Comparison of ENCODE assay signal across 9 cellular contexts in genomic region chr17:78139861-78140168, GRCh38. TPM values are rescaled to one million over a fixed set of nuclear protein-coding genes. Genes with fewer than 3 reads are reported as not detected.
DNase-seq lines count a peak whose midpoint lies in the region; ATAC-seq, FAIRE-seq and TF ChIP-seq lines count a peak whose summit lies in the region.
"Not testable (repeated sequence)": the region's sequence is repeated elsewhere in the genome, so short reads cannot be mapped to it uniquely, and the experiment has no call there.
"Had no signal": no experiment of that assay in that cellular context is flagged by ENCODE, and none has a peak within 500 bp of the region (broad histone marks: within the 10 kb centered on the region; RNA-seq: fewer than 3 reads in every experiment).

No MANE protein-coding gene starts in this region.

- not testable (repeated sequence) for H3K9me2 ChIP-seq in PC-9 (ENCODE audit: insufficient read depth)

- H3K4me2 ChIP-seq in PC-9, result peak overlapping the region; percentile 87
- H3K4me2 ChIP-seq in K562 (ENCODE audit: insufficient read depth, low read length), result peak overlapping the region; percentile 80

- H3K4me1 Mint-ChIP-seq in CD4-positive, CD25-positive, alpha-beta regulatory T cell, result peaks cover 0 to 80% (median 23%) of the 10 kb centered on the region in 4 donors
- peaks cover 71% of the 10 kb centered on the region for H3K4me1 Mint-ChIP-seq in activated CD8-positive, alpha-beta T cell treated with anti-CD3 and anti-CD28 coated beads for 36 hours (ENCODE audit: low read depth)
- H3K4me1 Mint-ChIP-seq in memory B cell, result peaks cover 60% of the 10 kb centered on the region

- CTCF ChIA-PET in PC-9 (lab: Charles Lee), result interaction anchor here (0.7 to 1.2 kb wide), 5 partner anchors 12 to 55 kb away, joined by 4 to 19 read pairs (median 6); partner anchors contain the start of genes AFMID and TK1
- CTCF ChIA-PET in activated CD8-positive, alpha-beta T cell treated with anti-CD3 and anti-CD28 coated beads for 36 hours (lab: Charles Lee), result interaction anchor here (0.6 to 2.0 kb wide), 5 partner anchors 12 to 54 kb away, joined by 3 to 11 read pairs (median 5); no protein-coding TSS in a partner anchor
- CTCF ChIA-PET in K562 (lab: Yijun Ruan, JAX; ENCODE audit: low intra/inter-chr PET ratio), result not testable (repeated sequence)

- peaks cover 35% of the 10 kb centered on the region for H3K36me3 ChIP-seq in CD4-positive, CD25-positive, alpha-beta regulatory T cell (ENCODE audit: control insufficient read depth, insufficient read depth, low read length)
- H3K36me3 ChIP-seq in PC-9 (ENCODE audit: low read depth); K562 (ENCODE audit: control insufficient read depth, insufficient read depth, low read length); stomach: not testable (repeated sequence)

- not testable (repeated sequence) for ATAC-seq in CD4-positive, CD25-positive, alpha-beta regulatory T cell (ENCODE audit: low read depth in 2 of 2); activated CD8-positive, alpha-beta T cell treated with anti-CD3 and anti-CD28 coated beads for 36 hours; K562; memory B cell (ENCODE audit: low read depth)

- peaks cover 17% of the 10 kb centered on the region for H3K36me3 Mint-ChIP-seq in CD4-positive, CD25-positive, alpha-beta regulatory T cell
- H3K36me3 Mint-ChIP-seq in activated CD8-positive, alpha-beta T cell treated with anti-CD3 and anti-CD28 coated beads for 36 hours (ENCODE audit: low read depth), result peaks cover 54% of the 10 kb centered on the region
- peaks cover 22% of the 10 kb centered on the region for H3K36me3 Mint-ChIP-seq in memory B cell

- peak overlapping the region; percentile 51 to 92 (median 66) for H3K27ac Mint-ChIP-seq in CD4-positive, CD25-positive, alpha-beta regulatory T cell
- peak overlapping the region; percentile 85 for H3K27ac Mint-ChIP-seq in activated CD8-positive, alpha-beta T cell treated with anti-CD3 and anti-CD28 coated beads for 36 hours
- peak overlapping the region; percentile 60 for H3K27ac Mint-ChIP-seq in memory B cell

- not testable (repeated sequence) for H3K4me3 ChIP-seq in CD4-positive, CD25-positive, alpha-beta regulatory T cell (ENCODE audit: low read depth, low read length); PC-9; K562; stomach

- intact Hi-C loops in PC-9 (cut with micrococcal nuclease; ENCODE audit: unreplicated experiment); stomach (cut with DNase I; ENCODE audit: low total_unique reads): not testable (repeated sequence)
- intact Hi-C loops in activated CD8-positive, alpha-beta T cell treated with anti-CD3 and anti-CD28 coated beads for 36 hours (cut with micrococcal nuclease), result loop anchor here (2.0 kb wide), 1 partner anchor 19 kb away; no protein-coding TSS in a partner anchor
- intact Hi-C loops in K562 (cut with micrococcal nuclease), result loop anchor here (1.0 to 5.0 kb wide), 3 partner anchors 12 to 47 kb away; partner anchors contain the start of genes AFMID, TK1 and TMC6

- H3K9me3 ChIP-seq in CD4-positive, CD25-positive, alpha-beta regulatory T cell (ENCODE audit: control insufficient read depth in 2 of 2, low read length in 2 of 2); PC-9 (ENCODE audit: insufficient read depth, low read depth); K562 (replicated peaks; ENCODE audit: control insufficient read depth, insufficient read depth, low read depth, low read length); stomach: not testable (repeated sequence)

- not testable (repeated sequence) for TF ChIP-seq RAD21 in K562 (CRISPR knock-in tag; conservative IDR thresholded peaks at IDR 0.05 in 1 of 2, IDR thresholded peaks at IDR 0.05 in 1 of 2)

- BruUV-seq in PC-9 (replicated peaks; lab: Mats Ljungman, UMichigan); K562 (replicated peaks; lab: Mats Ljungman, UMichigan): not testable (repeated sequence)

- not testable (repeated sequence) for DNase-seq in CD4-positive, CD25-positive, alpha-beta regulatory T cell; PC-9; activated CD8-positive, alpha-beta T cell treated with anti-CD3 and anti-CD28 coated beads for 36 hours; K562 (ENCODE audit: extremely low read depth in 1 of 4, low spot score in 3 of 4); memory B cell (ENCODE audit: low spot score in 2 of 2); stomach

- peak overlapping the region; percentile 65 for H3K27ac ChIP-seq in CD4-positive, CD25-positive, alpha-beta regulatory T cell (ENCODE audit: insufficient read depth, low read length, poor library complexity, severe bottlenecking)
- H3K27ac ChIP-seq in PC-9, result 0 out of 2 replicates have a peak overlapping the region, but pooled peaks have one; percentile 34
- peak overlapping the region; percentile 79 for H3K27ac ChIP-seq in K562 (ENCODE audit: extremely low read depth, low read depth, low read length)
- peak overlapping the region; percentile 16 to 52 (median 48) for H3K27ac ChIP-seq in stomach

- H3K9me1 ChIP-seq in K562 (ENCODE audit: control insufficient read depth, insufficient read depth, low read length), result not testable (repeated sequence)

- not testable (repeated sequence) for H2AFZ ChIP-seq in PC-9
- H2AFZ ChIP-seq in K562 (ENCODE audit: low read depth, low read length), result peak overlapping the region; percentile 76

- not testable (repeated sequence) for TF ChIP-seq EP300 in K562 (IDR thresholded peaks at IDR 0.05; ENCODE audit: low read length); stomach (IDR thresholded peaks at IDR 0.05)

- not testable (repeated sequence) for TF ChIP-seq POLR2A in K562 (conservative IDR thresholded peaks at IDR 0.05); stomach (IDR thresholded peaks at IDR 0.05)

- in situ Hi-C loops in K562 (cut with MboI), result not testable (repeated sequence)

- not testable (repeated sequence) for H4K20me1 ChIP-seq in PC-9 (ENCODE audit: insufficient read depth); K562 (replicated peaks; ENCODE audit: control insufficient read depth, insufficient read depth, low read length)

- peaks cover 66% of the 10 kb centered on the region for H3K4me1 ChIP-seq in CD4-positive, CD25-positive, alpha-beta regulatory T cell (ENCODE audit: control insufficient read depth, insufficient read depth, low read length, poor library complexity, severe bottlenecking)
- H3K4me1 ChIP-seq in PC-9 (replicated peaks; ENCODE audit: insufficient read depth) (peaks cover 38% of the 10 kb centered on the region), K562 (replicated peaks in 1 of 2; ENCODE audit: control insufficient read depth in 2 of 2, insufficient read depth in 2 of 2, low read length in 2 of 2) (peaks cover 72 to 99% of the 10 kb centered on the region in 2 experiments), stomach (peaks cover 26 to 78% (median 44%) of the 10 kb centered on the region in 4 donors)

- peak overlapping the region; percentile 40 to 82 (median 75) for H3K4me3 Mint-ChIP-seq in CD4-positive, CD25-positive, alpha-beta regulatory T cell
- peak overlapping the region; percentile 28 for H3K4me3 Mint-ChIP-seq in activated CD8-positive, alpha-beta T cell treated with anti-CD3 and anti-CD28 coated beads for 36 hours
- not testable (repeated sequence) for H3K4me3 Mint-ChIP-seq in memory B cell

- not testable (repeated sequence) for FAIRE-seq in K562 (lab: Jason Lieb, UNC)

- not testable (repeated sequence) for TF ChIP-seq CTCF in PC-9 (conservative IDR thresholded peaks at IDR 0.05); activated CD8-positive, alpha-beta T cell treated with anti-CD3 and anti-CD28 coated beads for 36 hours (IDR thresholded peaks at IDR 0.05); K562 (IDR thresholded peaks at IDR 0.05 in 2 of 3, conservative IDR thresholded peaks at IDR 0.05 in 1 of 3; ENCODE audit: insufficient read depth in 2 of 3, low read depth in 1 of 3, low read length in 3 of 3); stomach (IDR thresholded peaks at IDR 0.05)

- H3K27me3 Mint-ChIP-seq in CD4-positive, CD25-positive, alpha-beta regulatory T cell; activated CD8-positive, alpha-beta T cell treated with anti-CD3 and anti-CD28 coated beads for 36 hours; memory B cell: not testable (repeated sequence)

- H3F3A ChIP-seq in PC-9 (ENCODE audit: insufficient read depth, low read depth), result peaks cover 43% of the 10 kb centered on the region; the same call in 1 of the 2 replicates

- not testable (repeated sequence) for H3K27me3 ChIP-seq in CD4-positive, CD25-positive, alpha-beta regulatory T cell (ENCODE audit: control insufficient read depth, insufficient read depth, low read length); PC-9 (ENCODE audit: insufficient read depth, low read depth); K562 (ENCODE audit: control insufficient read depth in 2 of 2, insufficient read depth in 2 of 2, low read length in 2 of 2); stomach

- not testable (repeated sequence) for H3K9me3 Mint-ChIP-seq in CD4-positive, CD25-positive, alpha-beta regulatory T cell; activated CD8-positive, alpha-beta T cell treated with anti-CD3 and anti-CD28 coated beads for 36 hours; memory B cell

- H3K9ac ChIP-seq in K562 (ENCODE audit: insufficient read depth in 1 of 2, low read depth in 2 of 2, low read length in 2 of 2), result peak overlapping the region; percentile 55 to 87; a peak in 2 of 4 replicates

- 20% methylated on average over 11 of the region's 12 CpGs for WGBS in K562 (ENCODE audit: insufficient coverage, low coverage, missing lambda C conversion rate)
- WGBS in stomach, 5 donors, result 72 to 79% (median 74%) methylated on average over 12 of the region's 12 CpGs

- POLR2A ChIA-PET in PC-9 (lab: Charles Lee; ENCODE audit: unreplicated experiment), result interaction anchor here (0.6 to 0.7 kb wide), 6 partner anchors 9 to 1240 kb away, joined by 3 to 22 read pairs (median 8); partner anchors contain the start of gene TMC8
- POLR2A ChIA-PET in activated CD8-positive, alpha-beta T cell treated with anti-CD3 and anti-CD28 coated beads for 36 hours (lab: Charles Lee), result interaction anchor here (0.5 to 19.2 kb wide), 7 partner anchors 13 to 36 kb away, joined by 3 to 335 read pairs (median 4); partner anchors contain the start of genes TMC6 and TMC8
- POLR2A ChIA-PET in K562 (lab: Yijun Ruan, JAX), result interaction anchor here (0.6 to 3.3 kb wide), 7 partner anchors 10 to 106 kb away, joined by 3 to 23 read pairs (median 5); partner anchors contain the start of genes AFMID, TK1, TMC6 and TMC8

- not testable (repeated sequence) for H3K79me2 ChIP-seq in PC-9 (ENCODE audit: low read depth)
- peaks cover 12% of the 10 kb centered on the region; the same call in 2 of the 3 replicates for H3K79me2 ChIP-seq in K562 (ENCODE audit: control insufficient read depth, insufficient read depth, low read length)

RNA-seq across cellular contexts. Expression of gene C17orf99, which starts 6.4 kb away (rescaled TPM):
- total RNA-seq in CD4-positive, CD25-positive, alpha-beta regulatory T cell, result not detected
- not detected for polyA plus RNA-seq in CD4-positive, CD25-positive, alpha-beta regulatory T cell
- total RNA-seq in PC-9 (2021), result not detected in 2 replicates
- total RNA-seq in activated CD8-positive, alpha-beta T cell treated with anti-CD3 and anti-CD28 coated beads for 36 hours, result under 1 TPM in 1 of 2 experiments, not detected in 1; 0.51 TPM
- total RNA-seq in K562 (2011; cell fraction: chromatin; rRNA removed; ENCODE audit: low replicate concordance), result 66.4 and 86.5 TPM in 2 replicates
- total RNA-seq in K562 (2011; cell fraction: nucleolus; rRNA removed), result 51.9 and 66.7 TPM in 2 replicates
- total RNA-seq in K562 (2011; cell fraction: nucleoplasm; rRNA removed), result 36.2 and 47.7 TPM in 2 replicates
- 16.8 and 17.3 TPM in 2 replicates for total RNA-seq in K562 (2014; rRNA removed)
- total RNA-seq in K562 (2014; rRNA removed; fragmentation: Illumina TruSeq; extraction: Trizol), result 7.1 and 7.5 TPM in 2 replicates
- 4.0 and 5.8 TPM in 2 replicates for total RNA-seq in K562 (2015; rRNA removed; fragmentation: Illumina TruSeq; extraction: Trizol)
- total RNA-seq in K562 (2021), result 16.4 and 18.9 TPM in 2 replicates
- polyA plus RNA-seq in K562 (2011; rRNA removed), result 15.9 and 16.2 TPM in 2 replicates
- 11.8 and 31.5 TPM in 2 replicates for polyA plus RNA-seq in K562 (2011; cell fraction: cytosol; rRNA removed)
- polyA plus RNA-seq in K562 (2011; cell fraction: nucleus; rRNA removed), result 30.9 and 68.9 TPM in 2 replicates
- 4.7 and 6.4 TPM in 2 replicates for polyA plus RNA-seq in K562 (2012)
- polyA plus RNA-seq in K562 (2014; fragmentation: Illumina TruSeq; extraction: Trizol), result 14.3 and 20.0 TPM in 2 replicates
- polyA plus RNA-seq in K562 (2014; fragmentation: Nextera tagmentation; extraction: Ambion mirVana), result 1 to 10 TPM; 4.1 to 7.7 TPM
- 16.4 and 19.9 TPM in 2 replicates for polyA plus RNA-seq in K562 (2014; rRNA removed)
- 2.7 and 10.0 TPM in 2 replicates for polyA minus RNA-seq in K562 (2011; rRNA and poly(A)+ RNA removed)
- polyA minus RNA-seq in K562 (2011; cell fraction: cytosol; rRNA and poly(A)+ RNA removed), result 6.5 and 11.1 TPM in 2 replicates
- polyA minus RNA-seq in K562 (2011; cell fraction: nucleus; rRNA and poly(A)+ RNA removed), result 5.6 and 11.8 TPM in 2 replicates
- total RNA-seq in stomach, result not detected
- under 1 TPM in 1 of 3 donors, not detected in 2; 0.08 TPM for polyA plus RNA-seq in stomach
- total RNA-seq: Daoy, occipital lobe had no signal
- polyA plus RNA-seq: SK-N-SH had no signal

RNA-seq across cellular contexts. Expression of gene TMC8, which starts 9.2 kb away (rescaled TPM):
- 454 TPM for total RNA-seq in CD4-positive, CD25-positive, alpha-beta regulatory T cell
- polyA plus RNA-seq in CD4-positive, CD25-positive, alpha-beta regulatory T cell, result 10 to 100 TPM; 61.8 to 82.0 (median 74.8) TPM
- total RNA-seq in PC-9 (2021), result 1.9 and 2.6 TPM in 2 replicates
- 100 to 1,000 TPM; 182 to 197 TPM for total RNA-seq in activated CD8-positive, alpha-beta T cell treated with anti-CD3 and anti-CD28 coated beads for 36 hours
- total RNA-seq in K562 (2011; cell fraction: chromatin; rRNA removed; ENCODE audit: low replicate concordance), result 23.0 and 64.6 TPM in 2 replicates
- total RNA-seq in K562 (2011; cell fraction: nucleolus; rRNA removed), result 33.3 and 43.0 TPM in 2 replicates
- 24.9 and 26.8 TPM in 2 replicates for total RNA-seq in K562 (2011; cell fraction: nucleoplasm; rRNA removed)
- total RNA-seq in K562 (2014; rRNA removed), result 4.8 TPM in 2 replicates
- total RNA-seq in K562 (2014; rRNA removed; fragmentation: Illumina TruSeq; extraction: Trizol), result 1.0 and 1.3 TPM in 2 replicates
- total RNA-seq in K562 (2015; rRNA removed; fragmentation: Illumina TruSeq; extraction: Trizol), result 1.3 TPM in 2 replicates
- 8.3 and 10.3 TPM in 2 replicates for total RNA-seq in K562 (2021)
- polyA plus RNA-seq in K562 (2011; rRNA removed), result 3.5 and 6.1 TPM in 2 replicates
- polyA plus RNA-seq in K562 (2011; cell fraction: cytosol; rRNA removed), result 1.9 and 10.1 TPM in 2 replicates
- polyA plus RNA-seq in K562 (2011; cell fraction: nucleus; rRNA removed), result 15.8 and 47.9 TPM in 2 replicates
- 7.4 and 8.2 TPM in 2 replicates for polyA plus RNA-seq in K562 (2012)
- 2.8 and 5.7 TPM in 2 replicates for polyA plus RNA-seq in K562 (2014; fragmentation: Illumina TruSeq; extraction: Trizol)
- polyA plus RNA-seq in K562 (2014; fragmentation: Nextera tagmentation; extraction: Ambion mirVana), result under 1 TPM; 0.13 to 0.21 TPM
- polyA plus RNA-seq in K562 (2014; rRNA removed), result 4.1 and 10.9 TPM in 2 replicates
- 2.4 and 2.5 TPM in 2 replicates for polyA minus RNA-seq in K562 (2011; rRNA and poly(A)+ RNA removed)
- 2.2 and 4.6 TPM in 2 replicates for polyA minus RNA-seq in K562 (2011; cell fraction: cytosol; rRNA and poly(A)+ RNA removed)
- polyA minus RNA-seq in K562 (2011; cell fraction: nucleus; rRNA and poly(A)+ RNA removed), result 9.6 and 12.8 TPM in 2 replicates
- total RNA-seq in stomach, result 10 to 100 TPM in 2 of 5 donors, 1 to 10 TPM in 3; 4.1 to 19.8 (median 7.8) TPM
- polyA plus RNA-seq in stomach, result 1 to 10 TPM; 1.6 to 3.3 (median 2.4) TPM
- total RNA-seq: Daoy had no signal

RNA-seq across cellular contexts. Expression of gene TMC6, which starts 11.3 kb away (rescaled TPM):
- total RNA-seq in CD4-positive, CD25-positive, alpha-beta regulatory T cell, result 727 TPM
- 100 to 1,000 TPM; 160 to 242 (median 213) TPM for polyA plus RNA-seq in CD4-positive, CD25-positive, alpha-beta regulatory T cell
- total RNA-seq in PC-9 (2021), result 97.7 and 116 TPM in 2 replicates
- 100 to 1,000 TPM; 209 to 213 TPM for total RNA-seq in activated CD8-positive, alpha-beta T cell treated with anti-CD3 and anti-CD28 coated beads for 36 hours
- 470 and 1,385 TPM in 2 replicates for total RNA-seq in K562 (2011; cell fraction: chromatin; rRNA removed; ENCODE audit: low replicate concordance)
- 924 and 982 TPM in 2 replicates for total RNA-seq in K562 (2011; cell fraction: nucleolus; rRNA removed)
- 574 and 584 TPM in 2 replicates for total RNA-seq in K562 (2011; cell fraction: nucleoplasm; rRNA removed)
- 183 and 200 TPM in 2 replicates for total RNA-seq in K562 (2014; rRNA removed)
- 30.2 and 33.0 TPM in 2 replicates for total RNA-seq in K562 (2014; rRNA removed; fragmentation: Illumina TruSeq; extraction: Trizol)
- total RNA-seq in K562 (2015; rRNA removed; fragmentation: Illumina TruSeq; extraction: Trizol), result 64.8 and 66.9 TPM in 2 replicates
- total RNA-seq in K562 (2021), result 304 and 351 TPM in 2 replicates
- polyA plus RNA-seq in K562 (2011; rRNA removed), result 66.9 and 116 TPM in 2 replicates
- 66.0 and 200 TPM in 2 replicates for polyA plus RNA-seq in K562 (2011; cell fraction: cytosol; rRNA removed)
- 537 and 1,067 TPM in 2 replicates for polyA plus RNA-seq in K562 (2011; cell fraction: nucleus; rRNA removed)
- polyA plus RNA-seq in K562 (2012), result 156 and 191 TPM in 2 replicates
- polyA plus RNA-seq in K562 (2014; fragmentation: Illumina TruSeq; extraction: Trizol), result 36.6 and 87.5 TPM in 2 replicates
- 1 to 10 TPM; 4.1 to 8.2 TPM for polyA plus RNA-seq in K562 (2014; fragmentation: Nextera tagmentation; extraction: Ambion mirVana)
- polyA plus RNA-seq in K562 (2014; rRNA removed), result 201 and 246 TPM in 2 replicates
- polyA minus RNA-seq in K562 (2011; rRNA and poly(A)+ RNA removed), result 21.1 and 34.2 TPM in 2 replicates
- 97.7 and 104 TPM in 2 replicates for polyA minus RNA-seq in K562 (2011; cell fraction: cytosol; rRNA and poly(A)+ RNA removed)
- 176 and 224 TPM in 2 replicates for polyA minus RNA-seq in K562 (2011; cell fraction: nucleus; rRNA and poly(A)+ RNA removed)
- total RNA-seq in stomach, result 100 to 1,000 TPM in 1 of 5 donors, 10 to 100 TPM in 4; 29.9 to 223 (median 46.1) TPM
- 10 to 100 TPM in 2 of 3 donors, 1 to 10 TPM in 1; 9.2 to 43.5 (median 17.9) TPM for polyA plus RNA-seq in stomach

RNA-seq across cellular contexts. Expression of gene SYNGR2, which starts 28.6 kb away (rescaled TPM):
- 58.5 TPM for total RNA-seq in CD4-positive, CD25-positive, alpha-beta regulatory T cell
- polyA plus RNA-seq in CD4-positive, CD25-positive, alpha-beta regulatory T cell, result 100 to 1,000 TPM; 156 to 180 (median 170) TPM
- total RNA-seq in PC-9 (2021) (91.9 and 95.0 TPM in 2 replicates), K562 (2014; rRNA removed) (87.8 and 120 TPM in 2 replicates), K562 (2014; rRNA removed; fragmentation: Illumina TruSeq; extraction: Trizol) (29.7 and 44.9 TPM in 2 replicates), K562 (2015; rRNA removed; fragmentation: Illumina TruSeq; extraction: Trizol) (68.0 and 68.2 TPM in 2 replicates), K562 (2021) (173 and 185 TPM in 2 replicates), stomach (100 to 1,000 TPM in 1 of 5 donors, 10 to 100 TPM in 4; 28.6 to 219 (median 44.9) TPM)
- 10 to 100 TPM; 92.6 to 95.1 TPM for total RNA-seq in activated CD8-positive, alpha-beta T cell treated with anti-CD3 and anti-CD28 coated beads for 36 hours
- total RNA-seq in K562 (2011; cell fraction: chromatin; rRNA removed; ENCODE audit: low replicate concordance), result 68.6 and 254 TPM in 2 replicates
- total RNA-seq in K562 (2011; cell fraction: nucleolus; rRNA removed), result 327 and 339 TPM in 2 replicates
- 222 and 253 TPM in 2 replicates for total RNA-seq in K562 (2011; cell fraction: nucleoplasm; rRNA removed)
- polyA plus RNA-seq in K562 (2011; rRNA removed) (159 and 208 TPM in 2 replicates), K562 (2014; fragmentation: Illumina TruSeq; extraction: Trizol) (167 and 172 TPM in 2 replicates), K562 (2014; fragmentation: Nextera tagmentation; extraction: Ambion mirVana) (1 to 10 TPM; 1.4 to 7.6 TPM), K562 (2014; rRNA removed) (140 and 156 TPM in 2 replicates), stomach (100 to 1,000 TPM in 1 of 3 donors, 10 to 100 TPM in 2; 36.0 to 151 (median 71.7) TPM)
- 393 and 921 TPM in 2 replicates for polyA plus RNA-seq in K562 (2011; cell fraction: cytosol; rRNA removed)
- polyA plus RNA-seq in K562 (2011; cell fraction: nucleus; rRNA removed), result 163 and 222 TPM in 2 replicates
- polyA plus RNA-seq in K562 (2012), result 104 and 149 TPM in 2 replicates
- 64.8 and 150 TPM in 2 replicates for polyA minus RNA-seq in K562 (2011; rRNA and poly(A)+ RNA removed)
- 129 and 147 TPM in 2 replicates for polyA minus RNA-seq in K562 (2011; cell fraction: cytosol; rRNA and poly(A)+ RNA removed)
- polyA minus RNA-seq in K562 (2011; cell fraction: nucleus; rRNA and poly(A)+ RNA removed), result 33.9 and 38.4 TPM in 2 replicates

RNA-seq across cellular contexts. Expression of gene TK1, which starts 47.0 kb away (rescaled TPM):
- 3.2 TPM for total RNA-seq in CD4-positive, CD25-positive, alpha-beta regulatory T cell
- polyA plus RNA-seq in CD4-positive, CD25-positive, alpha-beta regulatory T cell, result 10 to 100 TPM; 12.4 to 33.8 (median 15.0) TPM
- total RNA-seq in PC-9 (2021) (137 and 147 TPM in 2 replicates), K562 (2014; rRNA removed) (195 and 231 TPM in 2 replicates), K562 (2014; rRNA removed; fragmentation: Illumina TruSeq; extraction: Trizol) (45.0 and 59.5 TPM in 2 replicates), K562 (2015; rRNA removed; fragmentation: Illumina TruSeq; extraction: Trizol) (97.7 and 98.0 TPM in 2 replicates), K562 (2021) (198 TPM in 2 replicates), stomach (10 to 100 TPM in 4 of 5 donors, 1 to 10 TPM in 1; 4.5 to 35.6 (median 17.8) TPM)
- total RNA-seq in activated CD8-positive, alpha-beta T cell treated with anti-CD3 and anti-CD28 coated beads for 36 hours, result 100 to 1,000 TPM; 175 to 179 TPM
- total RNA-seq in K562 (2011; cell fraction: chromatin; rRNA removed; ENCODE audit: low replicate concordance), result 24.3 and 89.6 TPM in 2 replicates
- 88.4 and 100 TPM in 2 replicates for total RNA-seq in K562 (2011; cell fraction: nucleolus; rRNA removed)
- 53.4 and 62.0 TPM in 2 replicates for total RNA-seq in K562 (2011; cell fraction: nucleoplasm; rRNA removed)
- polyA plus RNA-seq in K562 (2011; rRNA removed) (123 and 130 TPM in 2 replicates), K562 (2014; fragmentation: Illumina TruSeq; extraction: Trizol) (103 and 216 TPM in 2 replicates), K562 (2014; fragmentation: Nextera tagmentation; extraction: Ambion mirVana) (10 to 100 TPM in 1 of 2 experiments, 1 to 10 TPM in 1; 8.4 to 29.9 TPM), K562 (2014; rRNA removed) (192 and 280 TPM in 2 replicates), stomach (10 to 100 TPM in 2 of 3 donors, 1 to 10 TPM in 1; 8.7 to 38.1 (median 17.7) TPM)
- polyA plus RNA-seq in K562 (2011; cell fraction: cytosol; rRNA removed), result 232 and 546 TPM in 2 replicates
- polyA plus RNA-seq in K562 (2011; cell fraction: nucleus; rRNA removed), result 82.4 and 119 TPM in 2 replicates
- polyA plus RNA-seq in K562 (2012), result 204 and 231 TPM in 2 replicates
- polyA minus RNA-seq in K562 (2011; rRNA and poly(A)+ RNA removed), result 86.2 and 149 TPM in 2 replicates
- polyA minus RNA-seq in K562 (2011; cell fraction: cytosol; rRNA and poly(A)+ RNA removed), result 121 and 135 TPM in 2 replicates
- 32.2 and 35.5 TPM in 2 replicates for polyA minus RNA-seq in K562 (2011; cell fraction: nucleus; rRNA and poly(A)+ RNA removed)
